Comparison of ENCODE assay signal across 8 cellular contexts in the genomic region with DNA sequence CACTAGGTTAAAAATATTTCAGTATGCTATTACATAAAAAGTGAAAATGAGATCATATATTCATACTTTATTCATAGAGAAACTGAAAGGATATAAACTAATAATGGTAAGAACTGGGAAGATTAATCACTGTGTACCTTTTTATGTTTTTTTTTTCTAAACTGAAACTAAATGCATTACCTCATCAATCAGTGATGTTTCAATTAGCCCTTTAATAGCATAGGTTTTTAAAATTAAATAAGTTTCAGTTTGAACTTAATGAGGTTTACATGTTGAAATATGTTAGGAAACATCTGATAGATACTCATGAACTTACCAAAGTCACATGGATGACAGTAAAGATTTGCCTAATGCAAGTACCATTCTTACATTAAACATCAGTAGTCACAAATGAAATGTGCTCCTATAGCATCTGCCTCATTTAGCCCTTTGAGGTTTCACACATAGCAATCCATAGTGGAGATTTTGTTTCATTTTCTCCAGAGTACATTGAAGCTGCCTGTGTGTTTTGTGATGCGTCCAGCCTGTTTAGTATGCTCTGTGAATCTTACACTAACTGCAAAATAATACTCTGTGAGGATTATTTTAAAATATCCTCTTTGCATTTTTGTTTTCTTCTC. TPM values are rescaled to one million over a fixed set of nuclear protein-coding genes. Genes with fewer than 3 reads are reported as not detected.
DNase-seq lines count a peak whose midpoint lies in the region; ATAC-seq and TF ChIP-seq lines count a peak whose summit lies in the region.

No MANE protein-coding gene starts in this region.

- H3K27ac Mint-ChIP-seq in activated T-helper 17 cell treated with anti-CD3 and anti-CD28 coated beads, Interleukin-2, amount 50 U/mL, for 72 hours: peak overlapping the region; percentile 87
- peak overlapping the region; percentile 30 to 94 (median 86) for H3K27ac Mint-ChIP-seq in naive thymus-derived CD4-positive, alpha-beta T cell

- intact Hi-C loops in naive thymus-derived CD4-positive, alpha-beta T cell (cut with micrococcal nuclease): loop anchor here (1.0 kb wide), 2 partner anchors 8 kb away; no protein-coding TSS in a partner anchor

- H3K4me3 Mint-ChIP-seq in activated T-helper 17 cell treated with anti-CD3 and anti-CD28 coated beads, Interleukin-2, amount 50 U/mL, for 72 hours: peak overlapping the region; percentile 77
- peak overlapping the region; percentile 5 to 86 (median 75) for H3K4me3 Mint-ChIP-seq in naive thymus-derived CD4-positive, alpha-beta T cell

- CTCF ChIA-PET in HEK293 (lab: Yijun Ruan, JAX): interaction anchor here (0.5 to 1.1 kb wide), 3 partner anchors 78 to 1311 kb away, joined by 3 to 4 read pairs (median 3); no protein-coding TSS in a partner anchor
- CTCF ChIA-PET in naive thymus-derived CD4-positive, alpha-beta T cell (lab: Charles Lee): interaction anchor here (0.7 to 1.1 kb wide), 3 partner anchors 22 to 40 kb away, joined by 3 read pairs; no protein-coding TSS in a partner anchor

- H3K27me3 ChIP-seq in naive thymus-derived CD4-positive, alpha-beta T cell (ENCODE audit: control insufficient read depth in 2 of 2, insufficient read depth in 2 of 2, low read length in 2 of 2): no peaks in the 10 kb centered on the region

- H3K4me1 ChIP-seq in HEK293 (ENCODE audit: control insufficient read depth, insufficient read depth, low read length): peaks cover 3% of the 10 kb centered on the region
- H3K4me1 ChIP-seq in naive thymus-derived CD4-positive, alpha-beta T cell (ENCODE audit: control insufficient read depth in 2 of 2, insufficient read depth in 2 of 2, low read length in 2 of 2): peaks cover 11 to 45% of the 10 kb centered on the region in 2 donors

- ATAC-seq in GM18498 (IDR thresholded peaks at IDR 0.05; ENCODE audit: unreplicated experiment): peak; percentile 43
- peak; percentile 76 for ATAC-seq in activated T-helper 17 cell treated with anti-CD3 and anti-CD28 coated beads, Interleukin-2, amount 50 U/mL, for 72 hours (replicated peaks)
- peak; percentile 32 for ATAC-seq in naive thymus-derived CD4-positive, alpha-beta T cell

- peaks cover 45% of the 10 kb centered on the region for H3K4me1 Mint-ChIP-seq in activated T-helper 17 cell treated with anti-CD3 and anti-CD28 coated beads, Interleukin-2, amount 50 U/mL, for 72 hours
- H3K4me1 Mint-ChIP-seq in naive thymus-derived CD4-positive, alpha-beta T cell: peaks cover 48 to 90% (median 86%) of the 10 kb centered on the region in 7 donors

- H3K27ac ChIP-seq in HEK293 (ENCODE audit: extremely low read depth, low read depth, low read length): no peak overlapping the region
- peak overlapping the region; percentile 40 for H3K27ac ChIP-seq in naive thymus-derived CD4-positive, alpha-beta T cell (ENCODE audit: low read depth, low read length)

- no peak for DNase-seq in naive thymus-derived CD4-positive, alpha-beta T cell
- DNase-seq in HPDE6-E6E7 (ENCODE audit: extremely low spot score) (no peak), SK-N-DZ (ENCODE audit: low spot score) (no peak), LoVo (ENCODE audit: low spot score) (no peak)
- DNase-seq in stimulated activated CD4-positive, alpha-beta T cell treated with anti-CD3 and anti-CD28 coated beads, Interleukin-15, amount 100 ng/mL, for 24 hours: no peak

- no peaks in the 10 kb centered on the region for H3K9me3 ChIP-seq in HEK293 (ENCODE audit: control insufficient read depth, insufficient read depth, low read depth, low read length)
- H3K9me3 ChIP-seq in naive thymus-derived CD4-positive, alpha-beta T cell (ENCODE audit: control insufficient read depth in 2 of 3, low read length in 3 of 3): no peaks in the 10 kb centered on the region

- POLR2A ChIA-PET in HEK293 (lab: Yijun Ruan, JAX): interaction anchor here (2.0 kb wide), 1 partner anchor 8 kb away, joined by 18 read pairs; a partner anchor contains a TSS
- POLR2A ChIA-PET in naive thymus-derived CD4-positive, alpha-beta T cell (lab: Charles Lee): interaction anchor here (1.2 kb wide), 2 partner anchors 9 to 10 kb away, joined by 3 to 4 read pairs; a partner anchor contains a TSS

- no peaks in the 10 kb centered on the region for H3K36me3 Mint-ChIP-seq in activated T-helper 17 cell treated with anti-CD3 and anti-CD28 coated beads, Interleukin-2, amount 50 U/mL, for 72 hours (ENCODE audit: low read depth)
- H3K36me3 Mint-ChIP-seq in naive thymus-derived CD4-positive, alpha-beta T cell: peaks cover 0 to 21% (median 17%) of the 10 kb centered on the region in 5 donors

- peaks cover 0 to 3% of the 10 kb centered on the region in 2 experiments; a peak in 1 of 3 replicates for H3K36me3 ChIP-seq in HEK293 (ENCODE audit: control insufficient read depth in 2 of 2, insufficient read depth in 1 of 2, low read length in 2 of 2)
- H3K36me3 ChIP-seq in naive thymus-derived CD4-positive, alpha-beta T cell (ENCODE audit: control insufficient read depth in 2 of 3, insufficient read depth in 3 of 3, low read length in 3 of 3): no peaks in the 10 kb centered on the region

- H3K27me3 Mint-ChIP-seq in activated T-helper 17 cell treated with anti-CD3 and anti-CD28 coated beads, Interleukin-2, amount 50 U/mL, for 72 hours: no peaks in the 10 kb centered on the region
- H3K27me3 Mint-ChIP-seq in naive thymus-derived CD4-positive, alpha-beta T cell: no peaks in the 10 kb centered on the region

- H3K9me3 Mint-ChIP-seq in activated T-helper 17 cell treated with anti-CD3 and anti-CD28 coated beads, Interleukin-2, amount 50 U/mL, for 72 hours: no peaks in the 10 kb centered on the region
- peaks cover 0 to 5% (median 0%) of the 10 kb centered on the region in 11 donors for H3K9me3 Mint-ChIP-seq in naive thymus-derived CD4-positive, alpha-beta T cell

- TF ChIP-seq CTCF in HEK293 (tag by site-specific recombination; IDR thresholded peaks at IDR 0.05): no peak

- no peak overlapping the region for H3K4me3 ChIP-seq in HEK293 (ENCODE audit: low read depth, low read length)
- no peak overlapping the region for H3K4me3 ChIP-seq in naive thymus-derived CD4-positive, alpha-beta T cell (ENCODE audit: low read length)

TF ChIP-seq in HEK293, 187 proteins besides CTCF, POLR2A, EP300 and RAD21 (continues in another document):
- TF ChIP-seq ZNF311 (tag by site-specific recombination; IDR thresholded peaks at IDR 0.05; ENCODE audit: borderline replicate concordance) (no peak), ZBTB8A (tag by site-specific recombination; IDR thresholded peaks at IDR 0.05) (no peak), ZBTB1 (tag by site-specific recombination; IDR thresholded peaks at IDR 0.05) (no peak), ZNF626 (tag by site-specific recombination; IDR thresholded peaks at IDR 0.05) (no peak), ZNF843 (tag by site-specific recombination; IDR thresholded peaks at IDR 0.05) (no peak)
- TF ChIP-seq, protein P1, sequence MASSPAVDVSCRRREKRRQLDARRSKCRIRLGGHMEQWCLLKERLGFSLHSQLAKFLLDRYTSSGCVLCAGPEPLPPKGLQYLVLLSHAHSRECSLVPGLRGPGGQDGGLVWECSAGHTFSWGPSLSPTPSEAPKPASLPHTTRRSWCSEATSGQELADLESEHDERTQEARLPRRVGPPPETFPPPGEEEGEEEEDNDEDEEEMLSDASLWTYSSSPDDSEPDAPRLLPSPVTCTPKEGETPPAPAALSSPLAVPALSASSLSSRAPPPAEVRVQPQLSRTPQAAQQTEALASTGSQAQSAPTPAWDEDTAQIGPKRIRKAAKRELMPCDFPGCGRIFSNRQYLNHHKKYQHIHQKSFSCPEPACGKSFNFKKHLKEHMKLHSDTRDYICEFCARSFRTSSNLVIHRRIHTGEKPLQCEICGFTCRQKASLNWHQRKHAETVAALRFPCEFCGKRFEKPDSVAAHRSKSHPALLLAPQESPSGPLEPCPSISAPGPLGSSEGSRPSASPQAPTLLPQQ (tag by site-specific recombination; IDR thresholded peaks at IDR 0.05): no peak
- TF ChIP-seq, protein P2, sequence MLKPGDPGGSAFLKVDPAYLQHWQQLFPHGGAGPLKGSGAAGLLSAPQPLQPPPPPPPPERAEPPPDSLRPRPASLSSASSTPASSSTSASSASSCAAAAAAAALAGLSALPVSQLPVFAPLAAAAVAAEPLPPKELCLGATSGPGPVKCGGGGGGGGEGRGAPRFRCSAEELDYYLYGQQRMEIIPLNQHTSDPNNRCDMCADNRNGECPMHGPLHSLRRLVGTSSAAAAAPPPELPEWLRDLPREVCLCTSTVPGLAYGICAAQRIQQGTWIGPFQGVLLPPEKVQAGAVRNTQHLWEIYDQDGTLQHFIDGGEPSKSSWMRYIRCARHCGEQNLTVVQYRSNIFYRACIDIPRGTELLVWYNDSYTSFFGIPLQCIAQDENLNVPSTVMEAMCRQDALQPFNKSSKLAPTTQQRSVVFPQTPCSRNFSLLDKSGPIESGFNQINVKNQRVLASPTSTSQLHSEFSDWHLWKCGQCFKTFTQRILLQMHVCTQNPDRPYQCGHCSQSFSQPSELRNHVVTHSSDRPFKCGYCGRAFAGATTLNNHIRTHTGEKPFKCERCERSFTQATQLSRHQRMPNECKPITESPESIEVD (tag by site-specific recombination; IDR thresholded peaks at IDR 0.05): peak; percentile 52
- TF ChIP-seq, protein P3, sequence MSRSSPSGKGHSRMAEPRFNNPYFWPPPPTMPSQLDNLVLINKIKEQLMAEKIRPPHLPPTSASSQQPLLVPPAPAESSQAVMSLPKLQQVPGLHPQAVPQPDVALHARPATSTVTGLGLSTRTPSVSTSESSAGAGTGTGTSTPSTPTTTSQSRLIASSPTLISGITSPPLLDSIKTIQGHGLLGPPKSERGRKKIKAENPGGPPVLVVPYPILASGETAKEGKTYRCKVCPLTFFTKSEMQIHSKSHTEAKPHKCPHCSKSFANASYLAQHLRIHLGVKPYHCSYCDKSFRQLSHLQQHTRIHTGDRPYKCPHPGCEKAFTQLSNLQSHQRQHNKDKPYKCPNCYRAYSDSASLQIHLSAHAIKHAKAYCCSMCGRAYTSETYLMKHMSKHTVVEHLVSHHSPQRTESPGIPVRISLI (tag by site-specific recombination; IDR thresholded peaks at IDR 0.05): no peak
- TF ChIP-seq, protein P4, sequence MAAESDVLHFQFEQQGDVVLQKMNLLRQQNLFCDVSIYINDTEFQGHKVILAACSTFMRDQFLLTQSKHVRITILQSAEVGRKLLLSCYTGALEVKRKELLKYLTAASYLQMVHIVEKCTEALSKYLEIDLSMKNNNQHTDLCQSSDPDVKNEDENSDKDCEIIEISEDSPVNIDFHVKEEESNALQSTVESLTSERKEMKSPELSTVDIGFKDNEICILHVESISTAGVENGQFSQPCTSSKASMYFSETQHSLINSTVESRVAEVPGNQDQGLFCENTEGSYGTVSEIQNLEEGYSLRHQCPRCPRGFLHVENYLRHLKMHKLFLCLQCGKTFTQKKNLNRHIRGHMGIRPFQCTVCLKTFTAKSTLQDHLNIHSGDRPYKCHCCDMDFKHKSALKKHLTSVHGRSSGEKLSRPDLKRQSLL (tag by site-specific recombination; IDR thresholded peaks at IDR 0.05): no peak

RNA-seq across cellular contexts. Expression of a gene that starts 8.9 kb away (rescaled TPM):
- total RNA-seq in activated T-helper 17 cell treated with anti-CD3 and anti-CD28 coated beads, Interleukin-2, amount 50 U/mL, for 72 hours: 10 to 100 TPM; 31.6 to 32.5 TPM
- 10 to 100 TPM; 44.7 to 84.4 (median 63.5) TPM for total RNA-seq in naive thymus-derived CD4-positive, alpha-beta T cell
- 10 to 100 TPM; 82.6 to 84.3 TPM for polyA plus RNA-seq in naive thymus-derived CD4-positive, alpha-beta T cell
- 20.1 and 20.2 TPM in 2 replicates for polyA plus RNA-seq in SK-N-DZ (2014; cell fraction: cytosol; rRNA removed)
- polyA plus RNA-seq in SK-N-DZ (2014; cell fraction: nucleus; rRNA removed): 12.3 and 16.4 TPM in 2 replicates
